Comparison of ENCODE assay signal across 16 cellular contexts in genomic region chr2:199607914-199608313, GRCh38.
DNase-seq lines count a peak whose midpoint lies in the region; ATAC-seq and TF ChIP-seq lines count a peak whose summit lies in the region.
"Had no signal": no experiment of that assay in that cellular context is flagged by ENCODE, and none has a peak within 500 bp of the region (broad histone marks: within the 10 kb centered on the region; RNA-seq: fewer than 3 reads in every experiment).

No MANE protein-coding gene starts in this region.

- no peak overlapping the region for H3K4me3 ChIP-seq in upper lobe of right lung
- H3K4me3 ChIP-seq: GM23248, HAP-1 had no signal

- no peaks in the 10 kb centered on the region for H3K36me3 ChIP-seq in upper lobe of right lung
- H3K36me3 ChIP-seq: BE2C, HAP-1 had no signal

- no peak for ATAC-seq in GM18858 (IDR thresholded peaks at IDR 0.05; ENCODE audit: unreplicated experiment)
- ATAC-seq in GM21367 (IDR thresholded peaks at IDR 0.05; ENCODE audit: unreplicated experiment), result no peak
- ATAC-seq in upper lobe of right lung, result no peak
- ATAC-seq: HepG2 had no signal

- intact Hi-C loops in upper lobe of right lung (cut with DNase I), result no loop called here

- DNase-seq in NCI-H524 treated with DMSO at 0.1 percent for 48 hours (lab: John Stamatoyannopoulos, UW) (peak; percentile 16), medulla oblongata (ENCODE audit: extremely low spot score) (peak; percentile 36), substantia nigra (lab: John Stamatoyannopoulos, UW) (peak in 1 of 49 donors; percentile 10), upper lobe of right lung (no peak), MV-4-11 (lab: John Stamatoyannopoulos, UW) (no peak)
- DNase-seq: BE2C; Caco-2; CD4-positive, CD25-positive, alpha-beta regulatory T cell; CD8-positive, alpha-beta memory T cell; GM23248; KBM-7 had no signal

- no peak for TF ChIP-seq CTCF in upper lobe of right lung (IDR thresholded peaks at IDR 0.05)

- H3K4me1 ChIP-seq in upper lobe of right lung, result no peaks in the 10 kb centered on the region
- H3K4me1 ChIP-seq: BE2C, Caco-2, HAP-1 had no signal

- H3K27me3 ChIP-seq in upper lobe of right lung, result no peaks in the 10 kb centered on the region
- H3K27me3 ChIP-seq: BE2C had no signal

- no peaks in the 10 kb centered on the region for H3K9me3 ChIP-seq in upper lobe of right lung
- H3K9me3 ChIP-seq: BE2C, Caco-2, HAP-1 had no signal

- H3K27ac ChIP-seq in angular gyrus (ENCODE audit: low read depth, low read length), result peak overlapping the region; percentile 18
- peak overlapping the region; percentile 71 for H3K27ac ChIP-seq in substantia nigra (ENCODE audit: low read depth, low read length, poor library complexity, severe bottlenecking)
- no peak overlapping the region for H3K27ac ChIP-seq in upper lobe of right lung
- H3K27ac ChIP-seq: GM23248 had no signal

Comparison
In these comparisons a context has a peak if more than half of its experiments do, and no peak if none do; other contexts are left out.
1. DNase-seq: peak in NCI-H524 treated with DMSO at 0.1 percent for 48 hours (single experiment) and medulla oblongata (single experiment); none in upper lobe of right lung (single experiment) and MV-4-11 (single experiment).